Comparison of ENCODE assay signal across 1 cellular context in genomic region chr15:41493205-41493901, GRCh38.
TF ChIP-seq lines count a peak whose summit lies in the region.

Gene ITPKA, plus strand, starts transcription at chr15:41493874. Its CDS starts 54 bp downstream, at chr15:41493928.

TF ChIP-seq in HepG2, 621 proteins besides CTCF, POLR2A, EP300 and RAD21 (continued from another document and continues in another):
- TF ChIP-seq HNF1B (CRISPR knock-in tag; IDR thresholded peaks at IDR 0.05) = peak; percentile 31; the same call in 1 of the 2 replicates
- no peak for TF ChIP-seq TCF7L2 (IDR thresholded peaks at IDR 0.05; ENCODE audit: low read depth, low read length)
- peak; percentile 73; the same call in 1 of the 2 replicates for TF ChIP-seq ZNF703 (CRISPR knock-in tag; IDR thresholded peaks at IDR 0.05; ENCODE audit: borderline replicate concordance)
- peak; percentile 82 for TF ChIP-seq ZNF781 (CRISPR knock-in tag; IDR thresholded peaks at IDR 0.05; ENCODE audit: borderline replicate concordance, not compliant biosample characterization)
- peak; percentile 28 for TF ChIP-seq MAX (IDR thresholded peaks at IDR 0.05)
- peak; percentile 72; the same call in 1 of the 2 replicates for TF ChIP-seq ZSCAN9 (CRISPR knock-in tag; IDR thresholded peaks at IDR 0.05; ENCODE audit: borderline replicate concordance)
- TF ChIP-seq NCOR1 (IDR thresholded peaks at IDR 0.05; ENCODE audit: borderline replicate concordance, low read length) = 0 out of 2 replicates have a peak, but pooled peaks have one; percentile 26
- peak; percentile 77; the same call in 1 of the 2 replicates for TF ChIP-seq ZNF850 (CRISPR knock-in tag; conservative IDR thresholded peaks at IDR 0.05)
- TF ChIP-seq ZNF333 (CRISPR knock-in tag; IDR thresholded peaks at IDR 0.05; ENCODE audit: borderline replicate concordance) = peak; percentile 37; the same call in 1 of the 2 replicates
- peak; percentile 62; the same call in 1 of the 2 replicates for TF ChIP-seq GMEB1 (CRISPR knock-in tag; IDR thresholded peaks at IDR 0.05; ENCODE audit: borderline replicate concordance)
- no peak; the same call in 1 of the 2 replicates for TF ChIP-seq TRAFD1 (CRISPR knock-in tag; IDR thresholded peaks at IDR 0.05; ENCODE audit: borderline replicate concordance)
- peak; percentile 64; the same call in 1 of the 2 replicates for TF ChIP-seq KAT8 (CRISPR knock-in tag; IDR thresholded peaks at IDR 0.05)
- peak; percentile 72; the same call in 1 of the 2 replicates for TF ChIP-seq ZNF589 (CRISPR knock-in tag; conservative IDR thresholded peaks at IDR 0.05)
- TF ChIP-seq NFYC (CRISPR knock-in tag; IDR thresholded peaks at IDR 0.05) = no peak
- peak; percentile 68 for TF ChIP-seq ZNF263 (CRISPR knock-in tag; IDR thresholded peaks at IDR 0.05)
- TF ChIP-seq ZNF142 (CRISPR knock-in tag; IDR thresholded peaks at IDR 0.05) = peak; percentile 36; the same call in 1 of the 2 replicates
- TF ChIP-seq ZNF264 (CRISPR knock-in tag; IDR thresholded peaks at IDR 0.05) = 0 out of 2 replicates have a peak, but pooled peaks have one; percentile 19
- peak; percentile 78; the same call in 1 of the 2 replicates for TF ChIP-seq ZNF451 (CRISPR knock-in tag; IDR thresholded peaks at IDR 0.05)
- peak; percentile 78 for TF ChIP-seq ZNF343 (CRISPR knock-in tag; IDR thresholded peaks at IDR 0.05)
- TF ChIP-seq ZNF883 (CRISPR knock-in tag; IDR thresholded peaks at IDR 0.05; ENCODE audit: not compliant biosample characterization) = peak; percentile 56
- no peak for TF ChIP-seq SP1 (IDR thresholded peaks at IDR 0.05)
- TF ChIP-seq SP1 (CRISPR knock-in tag; IDR thresholded peaks at IDR 0.05) = peak; percentile 66; the same call in 1 of the 2 replicates
- no peak for TF ChIP-seq ATF3 (CRISPR knock-in tag; IDR thresholded peaks at IDR 0.05)
- TF ChIP-seq HDAC1 (CRISPR knock-in tag; IDR thresholded peaks at IDR 0.05) = peak; percentile 68
- TF ChIP-seq ZNF747 (CRISPR knock-in tag; IDR thresholded peaks at IDR 0.05; ENCODE audit: borderline replicate concordance) = no peak
- peak; percentile 93 for TF ChIP-seq ZFY (CRISPR knock-in tag; IDR thresholded peaks at IDR 0.05)
- TF ChIP-seq HNRNPLL (IDR thresholded peaks at IDR 0.05; ENCODE audit: low read depth, low read length, poor library complexity, severe bottlenecking) = peak; percentile 83
- peak; percentile 88 for TF ChIP-seq ZSCAN12 (CRISPR knock-in tag; IDR thresholded peaks at IDR 0.05)
- TF ChIP-seq ZNF44 (CRISPR knock-in tag; IDR thresholded peaks at IDR 0.05) = 0 out of 2 replicates have a peak, but pooled peaks have one; percentile 60
- TF ChIP-seq POLR2AphosphoS5 (IDR thresholded peaks at IDR 0.05; ENCODE audit: low read depth, low read length) = peak; percentile 78
- no peak for TF ChIP-seq CERS6 (CRISPR knock-in tag; IDR thresholded peaks at IDR 0.05)
- no peak for TF ChIP-seq HCFC1 (IDR thresholded peaks at IDR 0.05; ENCODE audit: low read depth, low read length)
- TF ChIP-seq NFATC3 (CRISPR knock-in tag; IDR thresholded peaks at IDR 0.05) = peak; percentile 88
- 0 out of 2 replicates have a peak, but pooled peaks have one; percentile 29 for TF ChIP-seq SNAI1 (CRISPR knock-in tag; IDR thresholded peaks at IDR 0.05; ENCODE audit: borderline replicate concordance)
- TF ChIP-seq ZNF124 (CRISPR knock-in tag; IDR thresholded peaks at IDR 0.05) = peak; percentile 66
- TF ChIP-seq ELF3 (CRISPR knock-in tag; IDR thresholded peaks at IDR 0.05) = peak; percentile 63; the same call in 1 of the 2 replicates
- no peak for TF ChIP-seq PTBP1 (IDR thresholded peaks at IDR 0.05; ENCODE audit: low read depth, low read length, poor library complexity, severe bottlenecking)
- TF ChIP-seq MZF1 (CRISPR knock-in tag; IDR thresholded peaks at IDR 0.05; ENCODE audit: borderline replicate concordance) = peak; percentile 82; the same call in 1 of the 2 replicates
- TF ChIP-seq CREB1 (IDR thresholded peaks at IDR 0.05) = no peak
- TF ChIP-seq CREB1 (CRISPR knock-in tag; IDR thresholded peaks at IDR 0.05) = no peak
- TF ChIP-seq ZNF468 (CRISPR knock-in tag; IDR thresholded peaks at IDR 0.05) = peak; percentile 74; the same call in 1 of the 2 replicates
- no peak for TF ChIP-seq CREBL2 (CRISPR knock-in tag; IDR thresholded peaks at IDR 0.05; ENCODE audit: borderline replicate concordance)
- TF ChIP-seq POGK (CRISPR knock-in tag; conservative IDR thresholded peaks at IDR 0.05) = peak; percentile 70
- TF ChIP-seq GABPB1 (CRISPR knock-in tag; IDR thresholded peaks at IDR 0.05) = peak; percentile 62; the same call in 1 of the 2 replicates
- TF ChIP-seq HOMEZ (CRISPR knock-in tag; IDR thresholded peaks at IDR 0.05; ENCODE audit: low read depth) = no peak
